15 cellular contexts compared by ENCODE assay signal in the genomic region with DNA sequence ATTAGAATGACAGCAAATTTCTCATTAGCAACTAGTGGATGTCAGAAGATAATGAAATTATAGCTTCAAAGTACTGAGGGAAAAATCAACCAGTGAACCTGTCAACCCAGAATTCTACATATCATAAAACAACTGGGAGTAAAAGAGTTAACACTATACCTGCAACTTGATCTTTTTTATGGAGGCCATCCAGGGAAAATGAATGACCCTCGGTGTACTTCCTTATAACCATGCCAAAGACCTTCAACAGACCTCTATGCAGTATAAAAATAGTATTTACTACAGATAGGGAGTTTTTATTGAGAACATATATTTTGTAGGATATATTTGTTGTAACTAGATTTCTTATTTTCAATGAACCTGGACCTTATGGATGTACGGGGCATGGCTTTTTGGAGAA.
DNase-seq lines count a peak whose midpoint lies in the region; ATAC-seq, FAIRE-seq and TF ChIP-seq lines count a peak whose summit lies in the region.
"Had no signal": no experiment of that assay in that cellular context is flagged by ENCODE, and none has a peak within 500 bp of the region (broad histone marks: within the 10 kb centered on the region; RNA-seq: fewer than 3 reads in every experiment).

No MANE protein-coding gene starts in this region.

- no TSS peak for BruUV-seq in PC-9 (replicated peaks; lab: Mats Ljungman, UMichigan)

- H3K9me3 ChIP-seq in pancreas = no peaks in the 10 kb centered on the region
- H3K9me3 ChIP-seq in PC-9 (ENCODE audit: insufficient read depth, low read depth) = no peaks in the 10 kb centered on the region
- H3K9me3 ChIP-seq: BLaER1 treated with 17β-estradiol and CSF1 and Interleukin-3, amounts not matched to agents 10 nM and 100 nM had no signal

- H3K4me1 ChIP-seq in pancreas (no peaks in the 10 kb centered on the region), PC-9 (replicated peaks; ENCODE audit: insufficient read depth) (no peaks in the 10 kb centered on the region)
- H3K4me1 ChIP-seq: BLaER1 treated with 17β-estradiol and CSF1 and Interleukin-3, amounts not matched to agents 10 nM and 100 nM had no signal

- POLR2A ChIA-PET in PC-9 (lab: Charles Lee; ENCODE audit: unreplicated experiment) = no interaction called here

- H3K27me3 ChIP-seq in pancreas (no peaks in the 10 kb centered on the region), PC-9 (ENCODE audit: insufficient read depth, low read depth) (no peaks in the 10 kb centered on the region)
- H3K27me3 ChIP-seq: BLaER1 treated with 17β-estradiol and CSF1 and Interleukin-3, amounts not matched to agents 10 nM and 100 nM had no signal

- ATAC-seq in pancreas = peak in 2 of 4 donors; percentile 37 to 50

- no peaks in the 10 kb centered on the region for H3F3A ChIP-seq in PC-9 (ENCODE audit: insufficient read depth, low read depth)

- 42 to 46% methylated on average over 2 of the region's 2 CpGs for WGBS in pancreas, 2 donors

- TF ChIP-seq CTCF in LNCaP clone FGC (IDR thresholded peaks at IDR 0.05; ENCODE audit: control insufficient read depth, extremely low read depth, insufficient read depth) = no peak
- no peak for TF ChIP-seq CTCF in pancreas (IDR thresholded peaks at IDR 0.05)
- TF ChIP-seq CTCF in PC-9 (conservative IDR thresholded peaks at IDR 0.05) = no peak

- no peak overlapping the region for H3K4me3 ChIP-seq in LNCaP clone FGC (ENCODE audit: low read depth, low read length)
- no peak overlapping the region for H3K4me3 ChIP-seq in pancreas
- H3K4me3 ChIP-seq in PC-9 = no peak overlapping the region
- H3K4me3 ChIP-seq: BLaER1 treated with 17β-estradiol and CSF1 and Interleukin-3, amounts not matched to agents 10 nM and 100 nM had no signal

- H3K79me2 ChIP-seq in PC-9 (ENCODE audit: low read depth) = no peaks in the 10 kb centered on the region

- CTCF ChIA-PET in PC-9 (lab: Charles Lee) = no interaction called here

- no peaks in the 10 kb centered on the region for H4K20me1 ChIP-seq in PC-9 (ENCODE audit: insufficient read depth)
- H4K20me1 ChIP-seq: BLaER1 treated with 17β-estradiol and CSF1 and Interleukin-3, amounts not matched to agents 10 nM and 100 nM had no signal

- no peak overlapping the region for H3K4me2 ChIP-seq in PC-9
- H3K4me2 ChIP-seq: BLaER1 treated with 17β-estradiol and CSF1 and Interleukin-3, amounts not matched to agents 10 nM and 100 nM had no signal

- H3K9me2 ChIP-seq in PC-9 (ENCODE audit: insufficient read depth) = no peaks in the 10 kb centered on the region

- peak; percentile 75 for FAIRE-seq in colon (lab: Jason Lieb, UNC)
- peak; percentile 37 for FAIRE-seq in pancreas (lab: Jason Lieb, UNC)

- H3K36me3 ChIP-seq in pancreas (no peaks in the 10 kb centered on the region), PC-9 (ENCODE audit: low read depth) (no peaks in the 10 kb centered on the region)
- H3K36me3 ChIP-seq: BLaER1 treated with 17β-estradiol and CSF1 and Interleukin-3, amounts not matched to agents 10 nM and 100 nM had no signal

- no peak overlapping the region for H2AFZ ChIP-seq in PC-9

- no peak overlapping the region for H3K27ac ChIP-seq in pancreas
- no peak overlapping the region for H3K27ac ChIP-seq in PC-9
- H3K27ac ChIP-seq: BLaER1 treated with 17β-estradiol and CSF1 and Interleukin-3, amounts not matched to agents 10 nM and 100 nM had no signal

- DNase-seq in NCI-H1092 treated with DMSO at 0.1 percent for 48 hours (lab: John Stamatoyannopoulos, UW) (peak; percentile 2), NCI-H1092 (lab: John Stamatoyannopoulos, UW) (no peak), LNCaP clone FGC (ENCODE audit: low read depth) (peak; percentile 68), pancreas (no peak), PC-9 (no peak)
- DNase-seq in activated naive CD4-positive, alpha-beta T cell (lab: John Stamatoyannopoulos, UW) = no peak
- no peak for DNase-seq in stimulated activated naive CD4-positive, alpha-beta T cell (lab: John Stamatoyannopoulos, UW)
- DNase-seq: ACHN; Calu3; CD4-positive, CD25-positive, alpha-beta regulatory T cell; DMS 273 treated with DMSO at 0.1 percent for 48 hours; HCEC 1CT; HFFc6 had no signal

- intact Hi-C loops in pancreas (cut with DNase I) = no loop called here
- intact Hi-C loops in PC-9 (cut with micrococcal nuclease; ENCODE audit: unreplicated experiment) = no loop called here

Comparison
In these comparisons a context has a peak if more than half of its experiments do, and no peak if none do; other contexts are left out.
1. DNase-seq: peak in NCI-H1092 treated with DMSO at 0.1 percent for 48 hours (single experiment) and LNCaP clone FGC (single experiment); none in NCI-H1092 (single experiment), pancreas (0 of 6), activated naive CD4-positive, alpha-beta T cell (0 of 4), stimulated activated naive CD4-positive, alpha-beta T cell (0 of 6) and PC-9 (0 of 2).